Comparison of ENCODE assay signal across 8 cellular contexts in genomic region chr3:81302045-81302444, GRCh38.
A peak's percentile ranks its signal among the peaks of the same experiment; 100 is the strongest.
DNase-seq lines count a peak whose midpoint lies in the region; ATAC-seq and TF ChIP-seq lines count a peak whose summit lies in the region.

No MANE protein-coding gene starts in this region.

- intact Hi-C loops in lower lobe of right lung (cut with DNase I), result no loop called here

- no peaks in the 10 kb centered on the region for H3K36me3 ChIP-seq in OCI-LY1 (ENCODE audit: insufficient read depth, low read length)
- H3K36me3 ChIP-seq in lower lobe of right lung, result no peaks in the 10 kb centered on the region

- no peaks in the 10 kb centered on the region for H3F3A ChIP-seq in OCI-LY1 (ENCODE audit: insufficient read depth, low read length)

- no peak overlapping the region for H3K9ac ChIP-seq in OCI-LY1 (ENCODE audit: low read length)

- H3K27ac ChIP-seq in OCI-LY1 (ENCODE audit: low read depth, low read length, poor library complexity, severe bottlenecking) (no peak overlapping the region), lower lobe of right lung (no peak overlapping the region)

- DNase-seq in NCI-H2029 (lab: John Stamatoyannopoulos, UW) (peak; percentile 1), NCI-H2029 treated with DMSO at 0.1 percent for 48 hours (lab: John Stamatoyannopoulos, UW) (no peak), dermis blood vessel endothelial cell (peak; percentile 78), lower lobe of right lung (no peak)

- no peaks in the 10 kb centered on the region for H3K9me3 ChIP-seq in OCI-LY1 (ENCODE audit: low read length)
- no peaks in the 10 kb centered on the region for H3K9me3 ChIP-seq in lower lobe of right lung

- H3K27me3 ChIP-seq in OCI-LY1 (ENCODE audit: insufficient read depth, low read length) (no peaks in the 10 kb centered on the region), lower lobe of right lung (ENCODE audit: low read depth) (no peaks in the 10 kb centered on the region)

- H3K4me3 ChIP-seq in OCI-LY1 (ENCODE audit: low read depth, low read length, poor library complexity, severe bottlenecking), result no peak overlapping the region
- H3K4me3 ChIP-seq in lower lobe of right lung, result no peak overlapping the region

- ATAC-seq in GM19351 (IDR thresholded peaks at IDR 0.05; ENCODE audit: unreplicated experiment) (peak; percentile 95), HG03378 (IDR thresholded peaks at IDR 0.05; ENCODE audit: unreplicated experiment) (peak; percentile 85), lower lobe of right lung (peak; percentile 66 to 73), HG03045 (IDR thresholded peaks at IDR 0.05; ENCODE audit: unreplicated experiment) (no peak)

- no peak overlapping the region for H2AFZ ChIP-seq in OCI-LY1 (ENCODE audit: low read length)

- H3K4me1 ChIP-seq in OCI-LY1 (ENCODE audit: insufficient read depth, low read length, severe bottlenecking) (no peaks in the 10 kb centered on the region), lower lobe of right lung (no peaks in the 10 kb centered on the region)

- no peaks in the 10 kb centered on the region for H3K9me2 ChIP-seq in OCI-LY1 (ENCODE audit: low read depth, low read length)

- no peak overlapping the region for H3K4me2 ChIP-seq in OCI-LY1 (ENCODE audit: low read length)

- H4K20me1 ChIP-seq in OCI-LY1 (ENCODE audit: insufficient read depth, low read length), result no peaks in the 10 kb centered on the region

- TF ChIP-seq CTCF in OCI-LY1 (IDR thresholded peaks at IDR 0.05; ENCODE audit: low read length), result peak; percentile 58
- TF ChIP-seq CTCF in lower lobe of right lung (IDR thresholded peaks at IDR 0.05), result peak; percentile 66

- no peaks in the 10 kb centered on the region for H3K79me2 ChIP-seq in OCI-LY1 (ENCODE audit: insufficient read depth, low read length)

Comparison
In these comparisons a context has a peak if more than half of its experiments do, and no peak if none do; other contexts are left out.
1. DNase-seq: peak in NCI-H2029 (single experiment) and dermis blood vessel endothelial cell (single experiment); none in NCI-H2029 treated with DMSO at 0.1 percent for 48 hours (single experiment) and lower lobe of right lung (single experiment).